In genomic region chr3:131370935-131371698, GRCh38 we compare ENCODE assay signal across 27 cellular contexts. TPM values are rescaled to one million over a fixed set of nuclear protein-coding genes. Genes with fewer than 3 reads are reported as not detected.
A peak's percentile ranks its signal among the peaks of the same experiment; 100 is the strongest.
DNase-seq lines count a peak whose midpoint lies in the region; ATAC-seq and TF ChIP-seq lines count a peak whose summit lies in the region.
"Had no signal": no experiment of that assay in that cellular context is flagged by ENCODE, and none has a peak within 500 bp of the region (broad histone marks: within the 10 kb centered on the region; RNA-seq: fewer than 3 reads in every experiment).

No MANE protein-coding gene starts in this region.

- peaks cover 0 to 5% of the 10 kb centered on the region in 2 donors for H3K9me3 Mint-ChIP-seq in activated naive CD4-positive, alpha-beta T cell treated with anti-CD3 and anti-CD28 coated beads, Interleukin-2, amount 50 U/mL, for 72 hours
- H3K9me3 Mint-ChIP-seq: activated CD4-positive, alpha-beta T cell treated with anti-CD3 and anti-CD28 coated beads, Interleukin-2, amount 10 ng/mL, durations not matched to agents 24 days and 14 days; effector memory CD8-positive, alpha-beta T cell; T-helper 1 cell treated with Interleukin-12 subunit alpha and Interleukin-12 subunit beta and Interleukin-4 antibody, amounts not matched to agents 30 μg/mL and 1 μg/mL, for 36 hours had no signal

- intact Hi-C loops in colonic mucosa (cut with DNase I): no loop called here

- no peak for TF ChIP-seq CTCF in upper lobe of left lung (IDR thresholded peaks at IDR 0.05)
- no peak for TF ChIP-seq CTCF in colonic mucosa (IDR thresholded peaks at IDR 0.05)

- H3K27ac ChIP-seq in upper lobe of left lung (peak overlapping the region in 3 of 4 donors; percentile 12 to 36 (median 12)), colonic mucosa (no peak overlapping the region)
- H3K27ac ChIP-seq: A549, ascending aorta, neural progenitor cell, psoas muscle, SJSA1 had no signal

- H3K4me3 ChIP-seq in upper lobe of left lung: no peak overlapping the region
- H3K4me3 ChIP-seq in colonic mucosa: no peak overlapping the region
- H3K4me3 ChIP-seq: A549; ascending aorta; BLaER1 treated with 17β-estradiol and CSF1 and Interleukin-3, amounts not matched to agents 10 nM and 100 nM; neural progenitor cell; psoas muscle; SJSA1 had no signal

- peaks cover 0 to 6% (median 0%) of the 10 kb centered on the region in 4 donors for H3K4me1 ChIP-seq in upper lobe of left lung
- no peaks in the 10 kb centered on the region for H3K4me1 ChIP-seq in colonic mucosa
- H3K4me1 ChIP-seq: A549, ascending aorta, neural progenitor cell, psoas muscle, SJSA1 had no signal

- H3K9me3 ChIP-seq in upper lobe of left lung (no peaks in the 10 kb centered on the region), colonic mucosa (no peaks in the 10 kb centered on the region)
- H3K9me3 ChIP-seq: A549; ascending aorta; BLaER1 treated with 17β-estradiol and CSF1 and Interleukin-3, amounts not matched to agents 10 nM and 100 nM; psoas muscle; SJSA1 had no signal

- no peaks in the 10 kb centered on the region for H3K36me3 Mint-ChIP-seq in activated naive CD4-positive, alpha-beta T cell treated with anti-CD3 and anti-CD28 coated beads, Interleukin-2, amount 50 U/mL, for 72 hours

- 61 to 77% methylated on average over 10 of the region's 10 CpGs for WGBS in upper lobe of left lung, 2 donors

- no peak for TF ChIP-seq POLR2A in upper lobe of left lung (IDR thresholded peaks at IDR 0.05)

- H3K36me3 ChIP-seq in upper lobe of left lung: peaks cover 0 to 39% (median 7%) of the 10 kb centered on the region in 4 donors
- no peaks in the 10 kb centered on the region for H3K36me3 ChIP-seq in colonic mucosa
- H3K36me3 ChIP-seq: BLaER1 treated with 17β-estradiol and CSF1 and Interleukin-3, amounts not matched to agents 10 nM and 100 nM; neural progenitor cell; SJSA1 had no signal

- no peaks in the 10 kb centered on the region for H3K27me3 ChIP-seq in upper lobe of left lung
- H3K27me3 ChIP-seq in colonic mucosa: no peaks in the 10 kb centered on the region
- H3K27me3 ChIP-seq: ascending aorta; BLaER1 treated with 17β-estradiol and CSF1 and Interleukin-3, amounts not matched to agents 10 nM and 100 nM; neural progenitor cell; SJSA1 had no signal

- no peak overlapping the region for H3K9ac ChIP-seq in colonic mucosa (ENCODE audit: low read depth in 2 of 2, low read length in 2 of 2)
- H3K9ac ChIP-seq: neural progenitor cell had no signal

- TF ChIP-seq EP300 in upper lobe of left lung (IDR thresholded peaks at IDR 0.05): no peak

- DNase-seq in activated naive CD4-positive, alpha-beta T cell treated with anti-CD3 and anti-CD28 coated beads, Interleukin-2, amount 50 U/mL, for 72 hours (ENCODE audit: low spot score in 2 of 2): no peak
- no peak for DNase-seq in activated naive CD4-positive, alpha-beta T cell treated with anti-CD3 and anti-CD28 coated beads, Interleukin-2, amount 50 U/mL, for 16 hours
- DNase-seq in OCI-M1 (lab: John Stamatoyannopoulos, UW): peak; percentile 68
- no peak for DNase-seq in left lobe of liver (ENCODE audit: low spot score)
- DNase-seq in upper lobe of left lung: no peak
- no peak for DNase-seq in colonic mucosa
- DNase-seq: activated CD8-positive, alpha-beta memory T cell treated with anti-CD3 and anti-CD28 coated beads, Interleukin-2, amount 50 U/mL, for 48 hours; activated gamma-delta T cell; cerebellar nuclear complex; effector memory CD8-positive, alpha-beta T cell; HCEC 1CT; Kasumi-1; left cardiac atrium; NCI-H1417; NCI-H2171 treated with DMSO at 0.1 percent for 48 hours; NCI-H69; psoas muscle; stimulated activated naive CD8-positive, alpha-beta T cell treated with anti-CD3 and anti-CD28 coated beads, Interleukin-15, Interleukin-2, amounts not matched to agents 100 U/mL and 50 U/mL, for 24 hours had no signal

- ATAC-seq in activated naive CD4-positive, alpha-beta T cell treated with anti-CD3 and anti-CD28 coated beads, Interleukin-2, amount 50 U/mL, for 72 hours: no peak
- ATAC-seq in left lobe of liver (peak; percentile 21), upper lobe of left lung (ENCODE audit: low FRiP score in 2 of 2) (peak in 1 of 2 donors; percentile 41), SK-N-SH treated with all-trans-retinoic acid at 6 μM for 48 hours (no peak), GM21786 (IDR thresholded peaks at IDR 0.05; ENCODE audit: unreplicated experiment) (no peak)
- ATAC-seq: A549; effector memory CD8-positive, alpha-beta T cell; psoas muscle; stimulated activated naive CD8-positive, alpha-beta T cell treated with anti-CD3 and anti-CD28 coated beads, Interleukin-15, Interleukin-2, amounts not matched to agents 100 U/mL and 50 U/mL, for 24 hours had no signal

- peak overlapping the region; percentile 44 to 69 for H3K27ac Mint-ChIP-seq in activated naive CD4-positive, alpha-beta T cell treated with anti-CD3 and anti-CD28 coated beads, Interleukin-2, amount 50 U/mL, for 72 hours
- H3K27ac Mint-ChIP-seq: activated CD4-positive, alpha-beta T cell treated with anti-CD3 and anti-CD28 coated beads, Interleukin-2, amount 10 ng/mL, durations not matched to agents 24 days and 14 days; effector memory CD8-positive, alpha-beta T cell; neural progenitor cell; T-helper 1 cell treated with Interleukin-12 subunit alpha and Interleukin-12 subunit beta and Interleukin-4 antibody, amounts not matched to agents 30 μg/mL and 1 μg/mL, for 36 hours had no signal

TF ChIP-seq in SK-N-SH treated with all-trans-retinoic acid at 6 μM for 48 hours, 23 proteins besides CTCF, POLR2A, EP300 and RAD21 (continues in another document):
- TF ChIP-seq ARNTL (CRISPR knock-in tag; IDR thresholded peaks at IDR 0.05; ENCODE audit: borderline replicate concordance, low read depth): no peak
- no peak for TF ChIP-seq CSDC2 (CRISPR knock-in tag; IDR thresholded peaks at IDR 0.05)
- TF ChIP-seq ZFP30 (CRISPR knock-in tag; IDR thresholded peaks at IDR 0.05): no peak
- no peak for TF ChIP-seq ZFP3 (CRISPR knock-in tag; IDR thresholded peaks at IDR 0.05)
- no peak for TF ChIP-seq ISL1 (CRISPR knock-in tag; IDR thresholded peaks at IDR 0.05)
- no peak for TF ChIP-seq ESRRG (CRISPR knock-in tag; IDR thresholded peaks at IDR 0.05)
- TF ChIP-seq ZNF70 (CRISPR knock-in tag; IDR thresholded peaks at IDR 0.05): no peak
- no peak for TF ChIP-seq OSR1 (CRISPR knock-in tag; IDR thresholded peaks at IDR 0.05)
- TF ChIP-seq SNAI2 (CRISPR knock-in tag; IDR thresholded peaks at IDR 0.05): no peak
- TF ChIP-seq, protein P1, sequence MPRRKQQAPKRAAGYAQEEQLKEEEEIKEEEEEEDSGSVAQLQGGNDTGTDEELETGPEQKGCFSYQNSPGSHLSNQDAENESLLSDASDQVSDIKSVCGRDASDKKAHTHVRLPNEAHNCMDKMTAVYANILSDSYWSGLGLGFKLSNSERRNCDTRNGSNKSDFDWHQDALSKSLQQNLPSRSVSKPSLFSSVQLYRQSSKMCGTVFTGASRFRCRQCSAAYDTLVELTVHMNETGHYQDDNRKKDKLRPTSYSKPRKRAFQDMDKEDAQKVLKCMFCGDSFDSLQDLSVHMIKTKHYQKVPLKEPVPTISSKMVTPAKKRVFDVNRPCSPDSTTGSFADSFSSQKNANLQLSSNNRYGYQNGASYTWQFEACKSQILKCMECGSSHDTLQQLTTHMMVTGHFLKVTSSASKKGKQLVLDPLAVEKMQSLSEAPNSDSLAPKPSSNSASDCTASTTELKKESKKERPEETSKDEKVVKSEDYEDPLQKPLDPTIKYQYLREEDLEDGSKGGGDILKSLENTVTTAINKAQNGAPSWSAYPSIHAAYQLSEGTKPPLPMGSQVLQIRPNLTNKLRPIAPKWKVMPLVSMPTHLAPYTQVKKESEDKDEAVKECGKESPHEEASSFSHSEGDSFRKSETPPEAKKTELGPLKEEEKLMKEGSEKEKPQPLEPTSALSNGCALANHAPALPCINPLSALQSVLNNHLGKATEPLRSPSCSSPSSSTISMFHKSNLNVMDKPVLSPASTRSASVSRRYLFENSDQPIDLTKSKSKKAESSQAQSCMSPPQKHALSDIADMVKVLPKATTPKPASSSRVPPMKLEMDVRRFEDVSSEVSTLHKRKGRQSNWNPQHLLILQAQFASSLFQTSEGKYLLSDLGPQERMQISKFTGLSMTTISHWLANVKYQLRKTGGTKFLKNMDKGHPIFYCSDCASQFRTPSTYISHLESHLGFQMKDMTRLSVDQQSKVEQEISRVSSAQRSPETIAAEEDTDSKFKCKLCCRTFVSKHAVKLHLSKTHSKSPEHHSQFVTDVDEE (CRISPR knock-in tag; IDR thresholded peaks at IDR 0.05): no peak
- TF ChIP-seq TCF4 (CRISPR knock-in tag; IDR thresholded peaks at IDR 0.05; ENCODE audit: borderline replicate concordance): no peak
- TF ChIP-seq, protein P2, sequence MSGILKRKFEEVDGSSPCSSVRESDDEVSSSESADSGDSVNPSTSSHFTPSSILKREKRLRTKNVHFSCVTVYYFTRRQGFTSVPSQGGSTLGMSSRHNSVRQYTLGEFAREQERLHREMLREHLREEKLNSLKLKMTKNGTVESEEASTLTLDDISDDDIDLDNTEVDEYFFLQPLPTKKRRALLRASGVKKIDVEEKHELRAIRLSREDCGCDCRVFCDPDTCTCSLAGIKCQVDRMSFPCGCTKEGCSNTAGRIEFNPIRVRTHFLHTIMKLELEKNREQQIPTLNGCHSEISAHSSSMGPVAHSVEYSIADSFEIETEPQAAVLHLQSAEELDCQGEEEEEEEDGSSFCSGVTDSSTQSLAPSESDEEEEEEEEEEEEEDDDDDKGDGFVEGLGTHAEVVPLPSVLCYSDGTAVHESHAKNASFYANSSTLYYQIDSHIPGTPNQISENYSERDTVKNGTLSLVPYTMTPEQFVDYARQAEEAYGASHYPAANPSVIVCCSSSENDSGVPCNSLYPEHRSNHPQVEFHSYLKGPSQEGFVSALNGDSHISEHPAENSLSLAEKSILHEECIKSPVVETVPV (CRISPR knock-in tag; IDR thresholded peaks at IDR 0.05): no peak
- TF ChIP-seq TOX (CRISPR knock-in tag; IDR thresholded peaks at IDR 0.05; ENCODE audit: borderline replicate concordance): no peak
- TF ChIP-seq GLIS3 (CRISPR knock-in tag; IDR thresholded peaks at IDR 0.05): no peak
- no peak for TF ChIP-seq CREB5 (CRISPR knock-in tag; IDR thresholded peaks at IDR 0.05; ENCODE audit: low read depth)

RNA-seq across cellular contexts. Expression of gene NUDT16, which starts 10.5 kb away (rescaled TPM):
- 10 to 100 TPM in 1 of 2 donors, 1 to 10 TPM in 1; 5.8 to 10.8 TPM for total RNA-seq in activated naive CD4-positive, alpha-beta T cell treated with anti-CD3 and anti-CD28 coated beads, Interleukin-2, amount 50 U/mL, for 72 hours
- total RNA-seq in left lobe of liver (32.9 TPM), upper lobe of left lung (10 to 100 TPM; 35.0 to 70.8 (median 63.4) TPM), colonic mucosa (10 to 100 TPM; 37.7 to 39.4 TPM)
